In the genomic region with DNA sequence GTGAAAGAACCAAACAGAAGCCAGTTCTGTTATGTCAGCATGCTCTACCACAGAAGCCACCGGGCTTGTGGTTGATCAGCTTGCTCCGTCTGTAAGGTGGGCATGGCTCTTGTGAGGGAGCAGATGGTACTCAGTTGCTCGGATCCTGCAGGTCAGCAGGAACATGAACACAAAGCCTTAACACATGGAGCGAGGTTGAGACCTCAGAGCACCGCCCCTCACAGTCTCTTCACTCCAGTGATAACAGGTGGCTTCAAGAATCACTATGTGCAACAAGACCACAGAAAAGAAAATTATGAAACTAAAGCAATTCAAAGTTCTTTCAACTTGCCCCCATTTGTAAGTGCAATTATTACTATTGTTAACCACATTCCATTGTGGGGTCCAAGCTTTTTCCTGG, we compare ENCODE assay signal across 22 cellular contexts.
DNase-seq lines count a peak whose midpoint lies in the region; ATAC-seq, FAIRE-seq and TF ChIP-seq lines count a peak whose summit lies in the region.
"Had no signal": no experiment of that assay in that cellular context is flagged by ENCODE, and none has a peak within 500 bp of the region (broad histone marks: within the 10 kb centered on the region; RNA-seq: fewer than 3 reads in every experiment).

No MANE protein-coding gene starts in this region.

- TF ChIP-seq CTCF in Loucy (conservative IDR thresholded peaks at IDR 0.05; ENCODE audit: low read length) (no peak), GM12878 (IDR thresholded peaks at IDR 0.05 in 2 of 3, conservative IDR thresholded peaks at IDR 0.05 in 1 of 3; ENCODE audit: control insufficient read depth in 2 of 3, extremely low read depth in 1 of 3, insufficient read depth in 1 of 3, low read depth in 3 of 3, low read length in 3 of 3) (no peak), adrenal gland (IDR thresholded peaks at IDR 0.05) (no peak), uterus (IDR thresholded peaks at IDR 0.05) (no peak)

- 28% methylated on average over 5 of the region's 5 CpGs for WGBS in GM12878 (ENCODE audit: insufficient coverage, insufficient replicate concordance, low lambda C conversion rate, missing lambda C conversion rate)
- 82 to 94% (median 89%) methylated on average over 5 of the region's 5 CpGs for WGBS in adrenal gland, 4 donors

- TF ChIP-seq RAD21 in GM12878 (IDR thresholded peaks at IDR 0.05; ENCODE audit: insufficient read depth, low read depth, low read length): no peak

- intact Hi-C loops in GM12878 (cut with micrococcal nuclease; ENCODE audit: unreplicated experiment): no loop called here
- intact Hi-C loops in adrenal gland (cut with DNase I): no loop called here
- intact Hi-C loops in uterus (cut with DNase I; ENCODE audit: low total_unique reads): no loop called here

- H3K4me1 ChIP-seq in Loucy (ENCODE audit: insufficient read depth, low read length, poor library complexity, severe bottlenecking) (peaks cover 5% of the 10 kb centered on the region), GM12878 (ENCODE audit: control insufficient read depth, insufficient read depth, low read length) (no peaks in the 10 kb centered on the region), adrenal gland (replicated peaks in 1 of 2) (no peaks in the 10 kb centered on the region), uterus (no peaks in the 10 kb centered on the region)
- H3K4me1 ChIP-seq: Caco-2 had no signal

- H3K27me3 ChIP-seq in Loucy (ENCODE audit: insufficient read depth, low read length, poor library complexity, severe bottlenecking) (no peaks in the 10 kb centered on the region), GM12878 (replicated peaks in 1 of 2; ENCODE audit: control insufficient read depth in 2 of 2, insufficient read depth in 2 of 2, low read length in 1 of 2) (no peaks in the 10 kb centered on the region), adrenal gland (no peaks in the 10 kb centered on the region), uterus (no peaks in the 10 kb centered on the region)

- DNase-seq in NCI-H2171 treated with DMSO at 0.1 percent for 48 hours (lab: John Stamatoyannopoulos, UW) (peak; percentile 58), NCI-H2171 (lab: John Stamatoyannopoulos, UW) (no peak), GM12878 (ENCODE audit: low read depth, low spot score) (no peak), adrenal gland (no peak), uterus (no peak), NCI-H187 treated with DMSO at 0.1 percent for 48 hours (lab: John Stamatoyannopoulos, UW) (no peak)
- DNase-seq in stimulated activated effector memory CD8-positive, alpha-beta T cell treated with anti-CD3 and anti-CD28 coated beads, Interleukin-12 subunit alpha, Interleukin-12 subunit beta, amount 100 ng/mL, for 72 hours (ENCODE audit: low spot score in 2 of 2): no peak
- DNase-seq: Caco-2; CD4-positive, CD25-positive, alpha-beta regulatory T cell; DMS79; NCI-H1436; NCI-H2029 treated with DMSO at 0.1 percent for 48 hours; NCI-H510A treated with DMSO at 0.1 percent for 48 hours; SW 1271 had no signal

- CTCF ChIA-PET in GM12878 (lab: Yijun Ruan, JAX): no interaction called here

- no peak for TF ChIP-seq EP300 in GM12878 (IDR thresholded peaks at IDR 0.05; ENCODE audit: borderline replicate concordance in 1 of 2, control insufficient read depth in 1 of 2, low read depth in 2 of 2, low read length in 2 of 2)

- POLR2A ChIA-PET in GM12878 (lab: Charles Lee): interaction anchor here (0.6 kb wide), 1 partner anchor 21 kb away, joined by 3 read pairs; no protein-coding TSS in a partner anchor

- no peaks in the 10 kb centered on the region for H3K36me3 Mint-ChIP-seq in stimulated activated effector memory CD8-positive, alpha-beta T cell treated with anti-CD3 and anti-CD28 coated beads, Interleukin-12 subunit alpha, Interleukin-12 subunit beta, amount 100 ng/mL, for 72 hours
- H3K36me3 Mint-ChIP-seq: CD4-positive, CD25-positive, alpha-beta regulatory T cell had no signal

- H3K4me3 ChIP-seq in Loucy (ENCODE audit: low read length, poor library complexity, severe bottlenecking) (no peak overlapping the region), GM12878 (no peak overlapping the region), adrenal gland (no peak overlapping the region), uterus (no peak overlapping the region)

- no peak for FAIRE-seq in GM12878 (lab: Jason Lieb, UNC)
- FAIRE-seq: G401.6, GM12891, GM18507, H54 had no signal

- SMC1A ChIA-PET in GM12878 (lab: Charles Lee; ENCODE audit: uncharacterized antibody, unreplicated experiment): interaction anchor here (0.8 kb wide), 1 partner anchor 183 kb away, joined by 3 read pairs; no protein-coding TSS in a partner anchor

- H2AFZ ChIP-seq in Loucy (ENCODE audit: low read length) (0 out of 2 replicates have a peak overlapping the region, but pooled peaks have one; percentile 6), GM12878 (ENCODE audit: control insufficient read depth, low read depth, low read length) (no peak overlapping the region)

- no peak overlapping the region for H3K4me2 ChIP-seq in Loucy (ENCODE audit: low read depth, low read length, poor library complexity, severe bottlenecking)
- H3K4me2 ChIP-seq in GM12878 (ENCODE audit: control insufficient read depth, insufficient read depth): 0 out of 2 replicates have a peak overlapping the region, but pooled peaks have one; percentile 9

- BruUV-seq in GM12878 (replicated peaks; lab: Mats Ljungman, UMichigan): no TSS peak

- TF ChIP-seq POLR2A in GM12878 (IDR thresholded peaks at IDR 0.05; ENCODE audit: low read depth, low read length): no peak
- no peak for TF ChIP-seq POLR2A in adrenal gland (IDR thresholded peaks at IDR 0.05)
- no peak for TF ChIP-seq POLR2A in uterus (IDR thresholded peaks at IDR 0.05)

- no peaks in the 10 kb centered on the region for H3K4me1 Mint-ChIP-seq in stimulated activated effector memory CD8-positive, alpha-beta T cell treated with anti-CD3 and anti-CD28 coated beads, Interleukin-12 subunit alpha, Interleukin-12 subunit beta, amount 100 ng/mL, for 72 hours
- H3K4me1 Mint-ChIP-seq: B cell; CD4-positive, CD25-positive, alpha-beta regulatory T cell had no signal

- no peaks in the 10 kb centered on the region for H3K9me3 Mint-ChIP-seq in stimulated activated effector memory CD8-positive, alpha-beta T cell treated with anti-CD3 and anti-CD28 coated beads, Interleukin-12 subunit alpha, Interleukin-12 subunit beta, amount 100 ng/mL, for 72 hours
- H3K9me3 Mint-ChIP-seq: CD4-positive, CD25-positive, alpha-beta regulatory T cell had no signal

- peak; percentile 52 for ATAC-seq in GM12878
- peak; percentile 28 for ATAC-seq in stimulated activated effector memory CD8-positive, alpha-beta T cell treated with anti-CD3 and anti-CD28 coated beads, Interleukin-12 subunit alpha, Interleukin-12 subunit beta, amount 100 ng/mL, for 72 hours

- in situ Hi-C loops in GM12878 (cut with MboI): no loop called here

- no peak overlapping the region for H3K4me3 Mint-ChIP-seq in stimulated activated effector memory CD8-positive, alpha-beta T cell treated with anti-CD3 and anti-CD28 coated beads, Interleukin-12 subunit alpha, Interleukin-12 subunit beta, amount 100 ng/mL, for 72 hours
- H3K4me3 Mint-ChIP-seq: B cell; CD4-positive, CD25-positive, alpha-beta regulatory T cell had no signal

- no peaks in the 10 kb centered on the region for H3F3A ChIP-seq in Loucy (ENCODE audit: low read depth)

- H3K9ac ChIP-seq in Loucy (ENCODE audit: low read depth, low read length, poor library complexity, severe bottlenecking): no peak overlapping the region
- no peak overlapping the region for H3K9ac ChIP-seq in GM12878 (ENCODE audit: control insufficient read depth, insufficient read depth, low read length)

- H3K27ac ChIP-seq in GM12878 (ENCODE audit: control insufficient read depth, insufficient read depth) (no peak overlapping the region), adrenal gland (no peak overlapping the region), uterus (no peak overlapping the region)
- H3K27ac ChIP-seq: 22Rv1, HL-60 had no signal

- RAD21 ChIA-PET in GM12878 (lab: Charles Lee; ENCODE audit: unreplicated experiment): no interaction called here

- H3K36me3 ChIP-seq in Loucy (ENCODE audit: insufficient read depth, low read length) (no peaks in the 10 kb centered on the region), GM12878 (ENCODE audit: control insufficient read depth in 2 of 2, insufficient read depth in 2 of 2, low read length in 1 of 2) (no peaks in the 10 kb centered on the region), adrenal gland (replicated peaks in 1 of 2) (no peaks in the 10 kb centered on the region), uterus (no peaks in the 10 kb centered on the region)

- H3K79me2 ChIP-seq in Loucy (ENCODE audit: insufficient read depth, low read length) (no peaks in the 10 kb centered on the region), GM12878 (ENCODE audit: control insufficient read depth, insufficient read depth, low read length) (no peaks in the 10 kb centered on the region)

- no peaks in the 10 kb centered on the region for H3K9me2 ChIP-seq in Loucy (replicated peaks; ENCODE audit: low read depth, low read length)

- H3K9me3 ChIP-seq in Loucy (ENCODE audit: insufficient read depth, low read depth, low read length) (no peaks in the 10 kb centered on the region), GM12878 (replicated peaks; ENCODE audit: control insufficient read depth, insufficient read depth, low read length) (no peaks in the 10 kb centered on the region), adrenal gland (replicated peaks in 1 of 3) (no peaks in the 10 kb centered on the region), uterus (no peaks in the 10 kb centered on the region)
- H3K9me3 ChIP-seq: Caco-2 had no signal

- H3K27ac Mint-ChIP-seq in stimulated activated effector memory CD8-positive, alpha-beta T cell treated with anti-CD3 and anti-CD28 coated beads, Interleukin-12 subunit alpha, Interleukin-12 subunit beta, amount 100 ng/mL, for 72 hours: no peak overlapping the region
- H3K27ac Mint-ChIP-seq: B cell; CD4-positive, CD25-positive, alpha-beta regulatory T cell had no signal

- H4K20me1 ChIP-seq in Loucy (ENCODE audit: insufficient read depth, low read length, poor library complexity, severe bottlenecking) (no peaks in the 10 kb centered on the region), GM12878 (ENCODE audit: control insufficient read depth, insufficient read depth) (no peaks in the 10 kb centered on the region)

TF ChIP-seq in GM12878, 131 proteins besides CTCF, POLR2A, EP300 and RAD21:
- TF ChIP-seq JUND (IDR thresholded peaks at IDR 0.05; ENCODE audit: low read depth, low read length): no peak
- no peak for TF ChIP-seq WRNIP1 (IDR thresholded peaks at IDR 0.05; ENCODE audit: borderline replicate concordance, low read depth, low read length)
- peak; percentile 84 for TF ChIP-seq RUNX3 (IDR thresholded peaks at IDR 0.05; ENCODE audit: low read length)
- TF ChIP-seq TCF12 (IDR thresholded peaks at IDR 0.05; ENCODE audit: low read depth, low read length): no peak
- peak; percentile 8; the same call in 1 of the 2 replicates for TF ChIP-seq JUNB (IDR thresholded peaks at IDR 0.05)
- 0 out of 2 replicates have a peak, but pooled peaks have one; percentile 24 for TF ChIP-seq TCF7 (IDR thresholded peaks at IDR 0.05; ENCODE audit: borderline replicate concordance)
TF ChIP-seq in GM12878: peak in this region for 3.
